In genomic region chr5:96336351-96336985, GRCh38 we compare ENCODE assay signal across 8 cellular contexts.
DNase-seq lines count a peak whose midpoint lies in the region; ATAC-seq, FAIRE-seq and TF ChIP-seq lines count a peak whose summit lies in the region.

No MANE protein-coding gene starts in this region.

- H3K4me1 ChIP-seq in GM23248 (ENCODE audit: insufficient read depth) (peaks cover 63% of the 10 kb centered on the region), Loucy (ENCODE audit: insufficient read depth, low read length, poor library complexity, severe bottlenecking) (peaks cover 10% of the 10 kb centered on the region), astrocyte (ENCODE audit: insufficient read depth, low read length) (peaks cover 14% of the 10 kb centered on the region), gastrocnemius medialis (peaks cover 32 to 46% of the 10 kb centered on the region in 2 donors)

- no peaks in the 10 kb centered on the region for H3K9me3 Mint-ChIP-seq in astrocyte (ENCODE audit: unreplicated experiment)

- H3F3A ChIP-seq in GM23248 (ENCODE audit: insufficient read depth) (peaks cover 47% of the 10 kb centered on the region), Loucy (ENCODE audit: low read depth) (no peaks in the 10 kb centered on the region)

- H3K36me3 ChIP-seq in GM23248 (ENCODE audit: low read depth) (no peaks in the 10 kb centered on the region), Loucy (ENCODE audit: insufficient read depth, low read length) (no peaks in the 10 kb centered on the region), astrocyte (ENCODE audit: insufficient read depth, low read length) (no peaks in the 10 kb centered on the region), gastrocnemius medialis (no peaks in the 10 kb centered on the region)

- H2AFZ ChIP-seq in GM23248 (peak overlapping the region; percentile 56), Loucy (ENCODE audit: low read length) (peak overlapping the region; percentile 73), astrocyte (ENCODE audit: low read depth, low read length) (peak overlapping the region; percentile 3)

- H3K4me3 Mint-ChIP-seq in astrocyte (ENCODE audit: unreplicated experiment) = no peak overlapping the region

- in situ Hi-C loops in GM23248 (cut with MboI) (loop anchor here (10.0 kb wide), 1 partner anchor 382 kb away; no protein-coding TSS in a partner anchor), gastrocnemius medialis (cut with MboI; ENCODE audit: low sequenced_read_pairs in 4 of 4) (loop anchor here (5.0 to 25.0 kb wide), 11 partner anchors 372 to 699 kb away; partner anchors contain the start of genes ELL2 (in 4 of the 4) and RFESD (in 1 of the 4))

- H3K4me1 Mint-ChIP-seq in astrocyte (ENCODE audit: low read depth, unreplicated experiment) = peaks cover 2% of the 10 kb centered on the region

- H3K79me2 ChIP-seq in GM23248 (ENCODE audit: insufficient read depth) (peaks cover 17% of the 10 kb centered on the region; the same call in 1 of the 2 replicates), Loucy (ENCODE audit: insufficient read depth, low read length) (no peaks in the 10 kb centered on the region), astrocyte (ENCODE audit: insufficient read depth, low read length) (no peaks in the 10 kb centered on the region)

- ATAC-seq in SK-N-SH treated with all-trans-retinoic acid at 6 μM for 48 hours (peak; percentile 95), gastrocnemius medialis (peak; percentile 71), HG03565 (IDR thresholded peaks at IDR 0.05; ENCODE audit: unreplicated experiment) (no peak)

- H3K36me3 Mint-ChIP-seq in astrocyte (ENCODE audit: low read depth, unreplicated experiment) = no peaks in the 10 kb centered on the region

- no peaks in the 10 kb centered on the region for H3K27me3 Mint-ChIP-seq in astrocyte (ENCODE audit: low read depth, unreplicated experiment)

- H3K9me3 ChIP-seq in GM23248 (ENCODE audit: low read depth) = no peaks in the 10 kb centered on the region
- no peaks in the 10 kb centered on the region for H3K9me3 ChIP-seq in Loucy (ENCODE audit: insufficient read depth, low read depth, low read length)
- no peaks in the 10 kb centered on the region for H3K9me3 ChIP-seq in astrocyte (ENCODE audit: insufficient read depth, low read depth, low read length)
- no peaks in the 10 kb centered on the region for H3K9me3 ChIP-seq in gastrocnemius medialis

- intact Hi-C loops in gastrocnemius medialis (cut with DNase I; ENCODE audit: low total_unique reads) = loop anchor here (1.0 to 5.0 kb wide), 4 partner anchors 478 to 779 kb away; partner anchors contain the start of gene ARSK

- H3K27ac ChIP-seq in GM23248 (peak overlapping the region; percentile 73), astrocyte (ENCODE audit: low read depth, low read length) (peak overlapping the region; percentile 21), gastrocnemius medialis (peak overlapping the region; percentile 77 to 89 (median 85))

- H3K27me3 ChIP-seq in GM23248 (replicated peaks; ENCODE audit: insufficient read depth) (no peaks in the 10 kb centered on the region), Loucy (ENCODE audit: insufficient read depth, low read length, poor library complexity, severe bottlenecking) (no peaks in the 10 kb centered on the region), astrocyte (ENCODE audit: insufficient read depth, low read length) (no peaks in the 10 kb centered on the region), gastrocnemius medialis (no peaks in the 10 kb centered on the region)

- H4K20me1 ChIP-seq in GM23248 (ENCODE audit: insufficient read depth) (no peaks in the 10 kb centered on the region), Loucy (ENCODE audit: insufficient read depth, low read length, poor library complexity, severe bottlenecking) (no peaks in the 10 kb centered on the region), astrocyte (ENCODE audit: insufficient read depth, low read length) (no peaks in the 10 kb centered on the region)

- FAIRE-seq in astrocyte (lab: Jason Lieb, UNC) = peak; percentile 80

- 9 to 12% methylated on average over 6 of the region's 6 CpGs for WGBS in GM23248 (ENCODE audit: low coverage in 1 of 2, low lambda C conversion rate in 2 of 2, missing lambda C conversion rate in 2 of 2), 2 experiments

- peak overlapping the region; percentile 38 for H3K9ac ChIP-seq in GM23248
- no peak overlapping the region for H3K9ac ChIP-seq in Loucy (ENCODE audit: low read depth, low read length, poor library complexity, severe bottlenecking)
- H3K9ac ChIP-seq in astrocyte (ENCODE audit: low read length) = peak overlapping the region; percentile 42

- DNase-seq in ELR (ENCODE audit: low read depth) (peak; percentile 90), GM23248 (peak; percentile 89), astrocyte (ENCODE audit: low read depth) (peak; percentile 76), hypothalamus (lab: John Stamatoyannopoulos, UW) (peak in 36 of 51 donors; percentile 2 to 90 (median 40)), gastrocnemius medialis (peak; percentile 63 to 75)

- H3K9me2 ChIP-seq in GM23248 (ENCODE audit: insufficient read depth) = no peaks in the 10 kb centered on the region
- no peaks in the 10 kb centered on the region for H3K9me2 ChIP-seq in Loucy (replicated peaks; ENCODE audit: low read depth, low read length)

- no peak for TF ChIP-seq POLR2A in gastrocnemius medialis (IDR thresholded peaks at IDR 0.05)

- H3K4me3 ChIP-seq in GM23248 (no peak overlapping the region), Loucy (ENCODE audit: low read length, poor library complexity, severe bottlenecking) (no peak overlapping the region), astrocyte (ENCODE audit: insufficient read depth, low read depth, low read length) (no peak overlapping the region), gastrocnemius medialis (peak overlapping the region in 2 of 4 donors; percentile 8 to 13)

- H3K4me2 ChIP-seq in GM23248 (ENCODE audit: unreplicated experiment) (peak overlapping the region; percentile 53), Loucy (ENCODE audit: low read depth, low read length, poor library complexity, severe bottlenecking) (peak overlapping the region; percentile 22), astrocyte (ENCODE audit: low read length) (peak overlapping the region; percentile 62)

- TF ChIP-seq CTCF in Loucy (conservative IDR thresholded peaks at IDR 0.05; ENCODE audit: low read length) (peak; percentile 98), astrocyte (IDR thresholded peaks at IDR 0.05; ENCODE audit: insufficient read depth, low read depth, low read length) (peak; percentile 97), gastrocnemius medialis (IDR thresholded peaks at IDR 0.05 in 4 of 5, conservative IDR thresholded peaks at IDR 0.05 in 1 of 5) (peak; percentile 48 to 89 (median 79))

- no peak overlapping the region for H3K27ac Mint-ChIP-seq in astrocyte (ENCODE audit: unreplicated experiment)

TF ChIP-seq in SK-N-SH treated with all-trans-retinoic acid at 6 μM for 48 hours, 23 proteins besides CTCF, POLR2A, EP300 and RAD21:
- TF ChIP-seq, protein P1, sequence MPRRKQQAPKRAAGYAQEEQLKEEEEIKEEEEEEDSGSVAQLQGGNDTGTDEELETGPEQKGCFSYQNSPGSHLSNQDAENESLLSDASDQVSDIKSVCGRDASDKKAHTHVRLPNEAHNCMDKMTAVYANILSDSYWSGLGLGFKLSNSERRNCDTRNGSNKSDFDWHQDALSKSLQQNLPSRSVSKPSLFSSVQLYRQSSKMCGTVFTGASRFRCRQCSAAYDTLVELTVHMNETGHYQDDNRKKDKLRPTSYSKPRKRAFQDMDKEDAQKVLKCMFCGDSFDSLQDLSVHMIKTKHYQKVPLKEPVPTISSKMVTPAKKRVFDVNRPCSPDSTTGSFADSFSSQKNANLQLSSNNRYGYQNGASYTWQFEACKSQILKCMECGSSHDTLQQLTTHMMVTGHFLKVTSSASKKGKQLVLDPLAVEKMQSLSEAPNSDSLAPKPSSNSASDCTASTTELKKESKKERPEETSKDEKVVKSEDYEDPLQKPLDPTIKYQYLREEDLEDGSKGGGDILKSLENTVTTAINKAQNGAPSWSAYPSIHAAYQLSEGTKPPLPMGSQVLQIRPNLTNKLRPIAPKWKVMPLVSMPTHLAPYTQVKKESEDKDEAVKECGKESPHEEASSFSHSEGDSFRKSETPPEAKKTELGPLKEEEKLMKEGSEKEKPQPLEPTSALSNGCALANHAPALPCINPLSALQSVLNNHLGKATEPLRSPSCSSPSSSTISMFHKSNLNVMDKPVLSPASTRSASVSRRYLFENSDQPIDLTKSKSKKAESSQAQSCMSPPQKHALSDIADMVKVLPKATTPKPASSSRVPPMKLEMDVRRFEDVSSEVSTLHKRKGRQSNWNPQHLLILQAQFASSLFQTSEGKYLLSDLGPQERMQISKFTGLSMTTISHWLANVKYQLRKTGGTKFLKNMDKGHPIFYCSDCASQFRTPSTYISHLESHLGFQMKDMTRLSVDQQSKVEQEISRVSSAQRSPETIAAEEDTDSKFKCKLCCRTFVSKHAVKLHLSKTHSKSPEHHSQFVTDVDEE (CRISPR knock-in tag; IDR thresholded peaks at IDR 0.05) = no peak
- TF ChIP-seq CSDC2 (CRISPR knock-in tag; IDR thresholded peaks at IDR 0.05) (no peak), TCF4 (CRISPR knock-in tag; IDR thresholded peaks at IDR 0.05; ENCODE audit: borderline replicate concordance) (no peak), RARB (CRISPR knock-in tag; IDR thresholded peaks at IDR 0.05) (no peak)
- TF ChIP-seq, protein P2, sequence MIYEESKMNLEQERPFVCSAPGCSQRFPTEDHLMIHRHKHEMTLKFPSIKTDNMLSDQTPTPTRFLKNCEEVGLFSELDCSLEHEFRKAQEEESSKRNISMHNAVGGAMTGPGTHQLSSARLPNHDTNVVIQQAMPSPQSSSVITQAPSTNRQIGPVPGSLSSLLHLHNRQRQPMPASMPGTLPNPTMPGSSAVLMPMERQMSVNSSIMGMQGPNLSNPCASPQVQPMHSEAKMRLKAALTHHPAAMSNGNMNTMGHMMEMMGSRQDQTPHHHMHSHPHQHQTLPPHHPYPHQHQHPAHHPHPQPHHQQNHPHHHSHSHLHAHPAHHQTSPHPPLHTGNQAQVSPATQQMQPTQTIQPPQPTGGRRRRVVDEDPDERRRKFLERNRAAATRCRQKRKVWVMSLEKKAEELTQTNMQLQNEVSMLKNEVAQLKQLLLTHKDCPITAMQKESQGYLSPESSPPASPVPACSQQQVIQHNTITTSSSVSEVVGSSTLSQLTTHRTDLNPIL (CRISPR knock-in tag; IDR thresholded peaks at IDR 0.05; ENCODE audit: low read depth) = no peak

Comparison
In these comparisons a context has a peak if more than half of its experiments do, and no peak if none do; other contexts are left out.
1. DNase-seq: peak in every context shown above with its lines; median percentile 90 in ELR; 89 in GM23248; 76 in astrocyte; 69 in gastrocnemius medialis; 40 in hypothalamus.
2. H2AFZ ChIP-seq: peak in every context shown above with its lines; median percentile 73 in Loucy; 56 in GM23248; 3 in astrocyte.
3. H3K27ac ChIP-seq: peak in every context shown above with its lines; median percentile 85 in gastrocnemius medialis; 73 in GM23248; 21 in astrocyte.